ENCODE assay signal across 16 cellular contexts in the genomic region with DNA sequence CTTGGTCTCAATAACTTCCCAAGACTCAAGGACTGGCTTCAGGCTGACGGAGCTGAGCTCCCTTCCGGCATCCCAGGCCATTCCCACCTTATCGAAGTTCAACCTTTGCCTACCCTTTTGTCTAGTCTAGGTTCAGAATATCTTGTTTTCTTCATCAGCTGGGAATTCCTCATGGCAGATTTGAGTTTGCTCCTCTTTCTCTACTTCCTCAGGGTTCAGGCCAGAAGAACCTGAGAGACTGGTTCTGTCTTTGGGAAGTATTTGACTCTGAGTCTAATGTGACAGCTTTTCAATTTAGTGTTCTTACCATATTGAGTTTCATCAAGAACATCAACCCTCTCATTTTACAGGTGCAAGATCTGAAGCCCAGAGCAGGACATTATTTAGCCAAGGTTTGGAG. TPM values are rescaled to one million over a fixed set of nuclear protein-coding genes. Genes with fewer than 3 reads are reported as not detected.
DNase-seq lines count a peak whose midpoint lies in the region; ATAC-seq and TF ChIP-seq lines count a peak whose summit lies in the region.
"Had no signal": no experiment of that assay in that cellular context is flagged by ENCODE, and none has a peak within 500 bp of the region (broad histone marks: within the 10 kb centered on the region; RNA-seq: fewer than 3 reads in every experiment).

No MANE protein-coding gene starts in this region.

- H3K4me3 Mint-ChIP-seq in T-helper 1 cell treated with Interleukin-12 subunit alpha and Interleukin-12 subunit beta and Interleukin-4 antibody, amounts not matched to agents 30 μg/mL and 1 μg/mL, for 36 hours: peak overlapping the region; percentile 88
- H3K4me3 Mint-ChIP-seq in central memory CD8-positive, alpha-beta T cell: peak overlapping the region; percentile 95

- H3K79me2 ChIP-seq in Loucy (ENCODE audit: insufficient read depth, low read length) (peaks cover 56% of the 10 kb centered on the region), osteoblast (ENCODE audit: insufficient read depth, low read length) (no peaks in the 10 kb centered on the region)

- H2AFZ ChIP-seq in Loucy (ENCODE audit: low read length): no peak overlapping the region
- H2AFZ ChIP-seq in osteoblast (ENCODE audit: low read length): no peak overlapping the region

- no peaks in the 10 kb centered on the region for H3K27me3 Mint-ChIP-seq in T-helper 1 cell treated with Interleukin-12 subunit alpha and Interleukin-12 subunit beta and Interleukin-4 antibody, amounts not matched to agents 30 μg/mL and 1 μg/mL, for 36 hours (ENCODE audit: low read depth)
- no peaks in the 10 kb centered on the region for H3K27me3 Mint-ChIP-seq in central memory CD8-positive, alpha-beta T cell

- peak overlapping the region; percentile 100 for H3K9ac ChIP-seq in Loucy (ENCODE audit: low read depth, low read length, poor library complexity, severe bottlenecking)

- H3K36me3 ChIP-seq in Loucy (ENCODE audit: insufficient read depth, low read length): no peaks in the 10 kb centered on the region
- H3K36me3 ChIP-seq in osteoblast (ENCODE audit: insufficient read depth, low read length): no peaks in the 10 kb centered on the region
- H3K36me3 ChIP-seq: gastroesophageal sphincter had no signal

- peaks cover 37% of the 10 kb centered on the region for H3K36me3 Mint-ChIP-seq in T-helper 1 cell treated with Interleukin-12 subunit alpha and Interleukin-12 subunit beta and Interleukin-4 antibody, amounts not matched to agents 30 μg/mL and 1 μg/mL, for 36 hours (ENCODE audit: low read depth)
- peaks cover 39% of the 10 kb centered on the region for H3K36me3 Mint-ChIP-seq in central memory CD8-positive, alpha-beta T cell (ENCODE audit: insufficient read depth)

- H3K27me3 ChIP-seq in Loucy (ENCODE audit: insufficient read depth, low read length, poor library complexity, severe bottlenecking) (no peaks in the 10 kb centered on the region), osteoblast (ENCODE audit: insufficient read depth, low read length) (no peaks in the 10 kb centered on the region)

- H3K4me2 ChIP-seq in Loucy (ENCODE audit: low read depth, low read length, poor library complexity, severe bottlenecking) (peak overlapping the region; percentile 83), osteoblast (ENCODE audit: insufficient read depth, low read length) (no peak overlapping the region)

- DNase-seq in T-helper 1 cell (no peak), osteoblast (ENCODE audit: insufficient read length, low spot score, missing footprints) (peak; percentile 61), AG08395 (ENCODE audit: low spot score) (no peak), mucosa of gallbladder (ENCODE audit: low spot score) (no peak)
- DNase-seq in central memory CD8-positive, alpha-beta T cell (ENCODE audit: low spot score in 2 of 2): no peak
- no peak for DNase-seq in stimulated activated CD4-positive, alpha-beta T cell treated with anti-CD3 and anti-CD28 coated beads, Interleukin-2, amount 100 ng/mL, for 48 hours
- DNase-seq: anterior cingulate cortex, DMS153 had no signal

- peak overlapping the region; percentile 86 for H3K4me3 ChIP-seq in Loucy (ENCODE audit: low read length, poor library complexity, severe bottlenecking)
- no peak overlapping the region for H3K4me3 ChIP-seq in osteoblast (ENCODE audit: insufficient read depth, low read length)
- H3K4me3 ChIP-seq: gastroesophageal sphincter had no signal

- H3K4me1 Mint-ChIP-seq in T-helper 1 cell treated with Interleukin-12 subunit alpha and Interleukin-12 subunit beta and Interleukin-4 antibody, amounts not matched to agents 30 μg/mL and 1 μg/mL, for 36 hours (ENCODE audit: low read depth): peaks cover 67% of the 10 kb centered on the region
- H3K4me1 Mint-ChIP-seq in central memory CD8-positive, alpha-beta T cell: peaks cover 87% of the 10 kb centered on the region

- TF ChIP-seq CTCF in Loucy (conservative IDR thresholded peaks at IDR 0.05; ENCODE audit: low read length): no peak
- TF ChIP-seq CTCF in osteoblast (IDR thresholded peaks at IDR 0.05; ENCODE audit: extremely low read depth, low read depth, low read length): no peak

- no peak for ATAC-seq in central memory CD8-positive, alpha-beta T cell (replicated peaks; ENCODE audit: extremely low read depth, poor library complexity, severe bottlenecking)
- ATAC-seq: gastroesophageal sphincter had no signal

- peak overlapping the region; percentile 92 for H3K27ac Mint-ChIP-seq in T-helper 1 cell treated with Interleukin-12 subunit alpha and Interleukin-12 subunit beta and Interleukin-4 antibody, amounts not matched to agents 30 μg/mL and 1 μg/mL, for 36 hours
- peak overlapping the region; percentile 96 for H3K27ac Mint-ChIP-seq in central memory CD8-positive, alpha-beta T cell (ENCODE audit: low read depth)

- H4K20me1 ChIP-seq in Loucy (ENCODE audit: insufficient read depth, low read length, poor library complexity, severe bottlenecking) (no peaks in the 10 kb centered on the region), osteoblast (ENCODE audit: insufficient read depth, low read length) (no peaks in the 10 kb centered on the region)

- no peaks in the 10 kb centered on the region for H3K9me3 Mint-ChIP-seq in T-helper 1 cell treated with Interleukin-12 subunit alpha and Interleukin-12 subunit beta and Interleukin-4 antibody, amounts not matched to agents 30 μg/mL and 1 μg/mL, for 36 hours
- no peaks in the 10 kb centered on the region for H3K9me3 Mint-ChIP-seq in central memory CD8-positive, alpha-beta T cell

- no peak overlapping the region for H3K27ac ChIP-seq in osteoblast (ENCODE audit: low read depth, low read length)
- H3K27ac ChIP-seq: gastroesophageal sphincter had no signal

- H3K9me3 ChIP-seq in Loucy (ENCODE audit: insufficient read depth, low read depth, low read length) (no peaks in the 10 kb centered on the region), osteoblast (ENCODE audit: low read depth, low read length) (no peaks in the 10 kb centered on the region)
- H3K9me3 ChIP-seq: gastroesophageal sphincter had no signal

- H3K4me1 ChIP-seq in Loucy (ENCODE audit: insufficient read depth, low read length, poor library complexity, severe bottlenecking) (peaks cover 72% of the 10 kb centered on the region), osteoblast (ENCODE audit: insufficient read depth, low read length) (peaks cover 13% of the 10 kb centered on the region)
- H3K4me1 ChIP-seq: gastroesophageal sphincter had no signal

- peaks cover 16% of the 10 kb centered on the region for H3F3A ChIP-seq in Loucy (ENCODE audit: low read depth)

- no peaks in the 10 kb centered on the region for H3K9me2 ChIP-seq in Loucy (replicated peaks; ENCODE audit: low read depth, low read length)

RNA-seq across cellular contexts. Expression of a gene that starts 2.1 kb away (rescaled TPM):
- total RNA-seq in osteoblast (under 0.01 TPM in 1 of 2 replicates, not detected in the other), mucosa of gallbladder (9.8 TPM)
- total RNA-seq: A172, H4, kidney epithelial cell, SK-MEL-5 had no signal

RNA-seq across cellular contexts. Expression of a gene that starts 24.6 kb away (rescaled TPM):
- total RNA-seq in osteoblast (not detected in 2 replicates), mucosa of gallbladder (not detected)
- total RNA-seq: A172, gastroesophageal sphincter, H4, kidney epithelial cell, SK-MEL-5, urinary bladder had no signal

RNA-seq across cellular contexts. Expression of a gene that starts 51.7 kb away (rescaled TPM):
- 9.8 and 13.6 TPM in 2 replicates for total RNA-seq in osteoblast
- total RNA-seq in mucosa of gallbladder: 40.4 TPM

Comparison
In these comparisons a context has a peak if more than half of its experiments do, and no peak if none do; other contexts are left out.
1. RNA of a gene that starts 2.1 kb away (total RNA-seq): 9.8 TPM in mucosa of gallbladder (single experiment); under 0.01 TPM in osteoblast; every median in the first group is over 10 times any median in the second.